In genomic region chr3:152284906-152285305, GRCh38 we compare ENCODE assay signal across 15 cellular contexts. TPM values are rescaled to one million over a fixed set of nuclear protein-coding genes. Genes with fewer than 3 reads are reported as not detected.
DNase-seq lines count a peak whose midpoint lies in the region; ATAC-seq and TF ChIP-seq lines count a peak whose summit lies in the region.
"Had no signal": no experiment of that assay in that cellular context is flagged by ENCODE, and none has a peak within 500 bp of the region (broad histone marks: within the 10 kb centered on the region; RNA-seq: fewer than 3 reads in every experiment).

No MANE protein-coding gene starts in this region.

- no peaks in the 10 kb centered on the region for H3K27me3 ChIP-seq in gastroesophageal sphincter
- H3K27me3 ChIP-seq in thoracic aorta (replicated peaks; ENCODE audit: insufficient read depth), result no peaks in the 10 kb centered on the region
- H3K27me3 ChIP-seq: hepatocyte had no signal

- peak overlapping the region; percentile 86 for H3K27ac Mint-ChIP-seq in activated naive CD4-positive, alpha-beta T cell treated with anti-CD3 and anti-CD28 coated beads for 36 hours
- peak overlapping the region; percentile 67 for H3K27ac Mint-ChIP-seq in T-helper 2 cell treated with Interferon-gamma antibody and Interleukin-4, amounts not matched to agents 5 μg/mL and 100 μg/mL, for 36 hours
- no peak overlapping the region for H3K27ac Mint-ChIP-seq in mesothelial cell of epicardium

- no peaks in the 10 kb centered on the region for H3K9me3 Mint-ChIP-seq in activated naive CD4-positive, alpha-beta T cell treated with anti-CD3 and anti-CD28 coated beads for 36 hours
- no peaks in the 10 kb centered on the region for H3K9me3 Mint-ChIP-seq in T-helper 2 cell treated with Interferon-gamma antibody and Interleukin-4, amounts not matched to agents 5 μg/mL and 100 μg/mL, for 36 hours
- H3K9me3 Mint-ChIP-seq in mesothelial cell of epicardium, result no peaks in the 10 kb centered on the region

- H3K4me1 Mint-ChIP-seq in activated naive CD4-positive, alpha-beta T cell treated with anti-CD3 and anti-CD28 coated beads for 36 hours (ENCODE audit: low read depth), result peaks cover 77% of the 10 kb centered on the region
- peaks cover 63% of the 10 kb centered on the region for H3K4me1 Mint-ChIP-seq in T-helper 2 cell treated with Interferon-gamma antibody and Interleukin-4, amounts not matched to agents 5 μg/mL and 100 μg/mL, for 36 hours (ENCODE audit: low read depth)
- H3K4me1 Mint-ChIP-seq in mesothelial cell of epicardium, result peaks cover 38% of the 10 kb centered on the region

- no peak for TF ChIP-seq EP300 in gastroesophageal sphincter (IDR thresholded peaks at IDR 0.05)

- WGBS in gastroesophageal sphincter (ENCODE audit: low coverage in 1 of 2), 2 donors, result 50 to 61% methylated on average over 3 of the region's 3 CpGs

- H3K4me1 ChIP-seq in gastroesophageal sphincter, result peaks cover 22 to 86% (median 35%) of the 10 kb centered on the region in 3 donors
- peaks cover 78 to 88% of the 10 kb centered on the region in 2 donors for H3K4me1 ChIP-seq in thoracic aorta (ENCODE audit: control insufficient read depth in 1 of 2, low read depth in 2 of 2)

- intact Hi-C loops in activated naive CD4-positive, alpha-beta T cell treated with anti-CD3 and anti-CD28 coated beads for 36 hours (cut with micrococcal nuclease), result loop anchor here (2.0 to 5.0 kb wide), 2 partner anchors 16 to 37 kb away; no protein-coding TSS in a partner anchor

- TF ChIP-seq POLR2A in gastroesophageal sphincter (IDR thresholded peaks at IDR 0.05), result no peak

- no peak for DNase-seq in activated naive CD4-positive, alpha-beta T cell treated with anti-CD3 and anti-CD28 coated beads for 36 hours
- no peak for DNase-seq in activated naive CD4-positive, alpha-beta T cell treated with Interleukin-2 at 50 U/mL for 16 hours
- DNase-seq in T-helper 2 cell treated with Interferon-gamma antibody and Interleukin-4, amounts not matched to agents 5 μg/mL and 100 μg/mL, for 36 hours (ENCODE audit: low spot score), result no peak
- no peak for DNase-seq in thoracic aorta (ENCODE audit: low spot score)
- no peak for DNase-seq in mesothelial cell of epicardium (ENCODE audit: low spot score in 2 of 2, unreplicated experiment in 2 of 2)
- DNase-seq in retina, result no peak
- DNase-seq: caudate nucleus, DMS153, NCI-H2029, NCI-H748 treated with DMSO at 0.1 percent for 48 hours had no signal

- H3K27ac ChIP-seq in gastroesophageal sphincter (peak overlapping the region in 3 of 4 donors; percentile 20 to 68 (median 63)), thoracic aorta (peak overlapping the region; percentile 23 to 65)
- H3K27ac ChIP-seq: hepatocyte had no signal

- H3K36me3 ChIP-seq in gastroesophageal sphincter (no peaks in the 10 kb centered on the region), thoracic aorta (no peaks in the 10 kb centered on the region)

- peak overlapping the region in 1 of 2 donors; percentile 10 for H3K4me3 ChIP-seq in gastroesophageal sphincter
- peak overlapping the region; percentile 44 for H3K4me3 ChIP-seq in thoracic aorta
- H3K4me3 ChIP-seq: hepatocyte, lung had no signal

- H3K9me3 ChIP-seq in gastroesophageal sphincter (no peaks in the 10 kb centered on the region), thoracic aorta (no peaks in the 10 kb centered on the region)

- CTCF ChIA-PET in activated naive CD4-positive, alpha-beta T cell treated with anti-CD3 and anti-CD28 coated beads for 36 hours (lab: Charles Lee), result interaction anchor here (0.8 to 2.0 kb wide), 6 partner anchors 9 to 187 kb away, joined by 3 to 8 read pairs (median 4); no protein-coding TSS in a partner anchor

- peak overlapping the region; percentile 64 for H3K4me3 Mint-ChIP-seq in activated naive CD4-positive, alpha-beta T cell treated with anti-CD3 and anti-CD28 coated beads for 36 hours
- peak overlapping the region; percentile 25 for H3K4me3 Mint-ChIP-seq in T-helper 2 cell treated with Interferon-gamma antibody and Interleukin-4, amounts not matched to agents 5 μg/mL and 100 μg/mL, for 36 hours
- H3K4me3 Mint-ChIP-seq in mesothelial cell of epicardium, result no peak overlapping the region

- TF ChIP-seq CTCF in gastroesophageal sphincter (IDR thresholded peaks at IDR 0.05), result no peak
- TF ChIP-seq CTCF in thoracic aorta (IDR thresholded peaks at IDR 0.05), result no peak
- no peak for TF ChIP-seq CTCF in mesothelial cell of epicardium (IDR thresholded peaks at IDR 0.05; ENCODE audit: unreplicated experiment)

- peaks cover 26% of the 10 kb centered on the region for H3K36me3 Mint-ChIP-seq in activated naive CD4-positive, alpha-beta T cell treated with anti-CD3 and anti-CD28 coated beads for 36 hours (ENCODE audit: low read depth)
- H3K36me3 Mint-ChIP-seq in T-helper 2 cell treated with Interferon-gamma antibody and Interleukin-4, amounts not matched to agents 5 μg/mL and 100 μg/mL, for 36 hours (ENCODE audit: low read depth), result peaks cover 23% of the 10 kb centered on the region
- no peaks in the 10 kb centered on the region for H3K36me3 Mint-ChIP-seq in mesothelial cell of epicardium

- ATAC-seq in gastroesophageal sphincter, result no peak
- ATAC-seq in thoracic aorta (ENCODE audit: insufficient number of reproducible peaks, low FRiP score, low read depth), result no peak
- ATAC-seq in HG02973 (IDR thresholded peaks at IDR 0.05; ENCODE audit: unreplicated experiment), result no peak
- ATAC-seq: Right ventricle myocardium inferior had no signal

- no peaks in the 10 kb centered on the region for H3K27me3 Mint-ChIP-seq in activated naive CD4-positive, alpha-beta T cell treated with anti-CD3 and anti-CD28 coated beads for 36 hours (ENCODE audit: low read depth)
- H3K27me3 Mint-ChIP-seq in T-helper 2 cell treated with Interferon-gamma antibody and Interleukin-4, amounts not matched to agents 5 μg/mL and 100 μg/mL, for 36 hours (ENCODE audit: low read depth), result no peaks in the 10 kb centered on the region
- H3K27me3 Mint-ChIP-seq in mesothelial cell of epicardium (ENCODE audit: low read depth), result no peaks in the 10 kb centered on the region

RNA-seq across cellular contexts. Expression of gene MBNL1, which starts 16.2 kb away (rescaled TPM):
- total RNA-seq in activated naive CD4-positive, alpha-beta T cell treated with anti-CD3 and anti-CD28 coated beads for 36 hours, result 100 to 1,000 TPM; 387 to 391 TPM
- total RNA-seq in gastroesophageal sphincter (100 to 1,000 TPM; 623 to 745 (median 684) TPM), thoracic aorta (1,000 to 10,000 TPM in 1 of 2 donors, 100 to 1,000 TPM in 1; 783 to 1,062 TPM), mesothelial cell of epicardium (67.8 to 74.8 TPM (median 72.9 TPM) in 3 replicates)
